Comparison of ENCODE assay signal across 20 cellular contexts in the genomic region with DNA sequence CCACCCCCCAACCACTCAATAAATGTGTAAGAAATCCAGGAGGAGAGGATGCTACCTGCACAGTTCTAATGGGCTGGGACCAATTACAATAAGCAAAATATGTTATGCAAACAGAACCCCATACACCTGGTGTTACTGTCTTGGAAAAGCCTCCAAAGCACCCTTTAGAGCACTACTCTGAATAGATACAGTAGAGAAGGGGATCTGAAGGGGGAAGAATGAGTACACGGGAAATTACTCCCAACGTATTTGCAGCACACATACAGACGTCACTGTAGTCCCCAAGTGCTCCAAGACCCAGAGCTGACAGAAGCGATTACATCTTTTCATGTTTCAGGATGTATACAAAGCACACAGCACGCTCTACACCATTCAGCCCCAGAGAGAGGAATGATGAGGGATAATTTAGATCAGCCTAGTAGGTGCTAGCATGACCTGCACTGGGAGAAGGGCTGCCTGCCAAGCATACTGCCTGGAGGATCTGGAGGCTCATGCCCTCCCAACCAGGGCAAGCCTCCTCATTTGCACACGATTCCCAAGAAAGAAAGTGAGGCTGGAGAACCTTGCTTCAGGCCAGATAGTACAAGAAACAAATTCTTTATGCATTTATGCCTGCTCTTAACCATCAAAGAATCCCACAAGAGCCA.
"Had no signal": no experiment of that assay in that cellular context is flagged by ENCODE, and none has a peak within 500 bp of the region (broad histone marks: within the 10 kb centered on the region; RNA-seq: fewer than 3 reads in every experiment).

No MANE protein-coding gene starts in this region.

- H3K27ac Mint-ChIP-seq: activated B cell treated with CpG ODN at 0.5 μM for 24 hours; activated CD8-positive, alpha-beta memory T cell treated with anti-CD3 and anti-CD28 coated beads, Interleukin-2, amount 10 ng/mL, durations not matched to agents 7 days and 5 days; activated CD8-positive, alpha-beta T cell treated with anti-CD3 and anti-CD28 coated beads, Interleukin-2, amount 10 ng/mL, durations not matched to agents 7 days and 5 days; activated T-helper 1 cell treated with anti-CD3 and anti-CD28 coated beads, Interleukin-12 subunit alpha, Interleukin-12 subunit beta, Interleukin-2, Interleukin-4 antibody, amounts not matched to agents 30 ng/mL and 10 ng/mL and 1 ng/mL, durations not matched to agents 14 hours and 24 hours and 36 hours; dendritic cell treated with granulocyte-macrophage colony-stimulating factor and Interleukin-4, amounts not matched to agents 40 ng/mL and 50 ng/mL, for 4 days; endodermal cell; stimulated activated memory B cell treated with anti-CD40 and anti-IgM and Interleukin-4, amounts not matched to agents 10 μg/mL and 1 μg/mL and 100 μg/mL, for 72 hours; stimulated activated naive CD8-positive, alpha-beta T cell treated with anti-CD3 and anti-CD28 coated beads, Interleukin-15, amount 100 ng/mL, for 72 hours; T-helper 2 cell treated with Interferon-gamma antibody and Interleukin-4, amounts not matched to agents 5 μg/mL and 100 μg/mL, for 36 hours; type B pancreatic cell had no signal

- H3K4me2 ChIP-seq: smooth muscle cell had no signal

- H3K4me3 Mint-ChIP-seq: activated B cell treated with CpG ODN at 0.5 μM for 24 hours; activated CD8-positive, alpha-beta memory T cell treated with anti-CD3 and anti-CD28 coated beads, Interleukin-2, amount 10 ng/mL, durations not matched to agents 7 days and 5 days; activated CD8-positive, alpha-beta T cell treated with anti-CD3 and anti-CD28 coated beads, Interleukin-2, amount 10 ng/mL, durations not matched to agents 7 days and 5 days; activated naive CD4-positive, alpha-beta T cell treated with anti-CD3 and anti-CD28 coated beads, Interleukin-2, amount 10 ng/mL, durations not matched to agents 7 days and 5 days; activated T-helper 1 cell treated with anti-CD3 and anti-CD28 coated beads, Interleukin-12 subunit alpha, Interleukin-12 subunit beta, Interleukin-2, Interleukin-4 antibody, amounts not matched to agents 30 ng/mL and 10 ng/mL and 1 ng/mL, durations not matched to agents 14 hours and 24 hours and 36 hours; dendritic cell treated with granulocyte-macrophage colony-stimulating factor and Interleukin-4, amounts not matched to agents 40 ng/mL and 50 ng/mL, for 4 days; endodermal cell; naive thymus-derived CD8-positive, alpha-beta T cell; neural crest cell; stimulated activated memory B cell treated with anti-CD40 and anti-IgM and Interleukin-4, amounts not matched to agents 10 μg/mL and 1 μg/mL and 100 μg/mL, for 72 hours; stimulated activated naive CD8-positive, alpha-beta T cell treated with anti-CD3 and anti-CD28 coated beads, Interleukin-15, amount 100 ng/mL, for 72 hours; T-helper 2 cell treated with Interferon-gamma antibody and Interleukin-4, amounts not matched to agents 5 μg/mL and 100 μg/mL, for 36 hours; type B pancreatic cell had no signal

- H3K27me3 ChIP-seq: brain microvascular endothelial cell, pancreas, uterus had no signal

- DNase-seq: hippocampal formation had no signal

- H3K36me3 Mint-ChIP-seq: type B pancreatic cell had no signal

- H3K9me3 ChIP-seq: pancreas, prostate gland, uterus had no signal

- H3K4me3 ChIP-seq: lower lobe of right lung, pancreas, prostate gland, smooth muscle cell, uterus had no signal

- H3K36me3 ChIP-seq: brain microvascular endothelial cell, lower lobe of right lung, pancreas, prostate gland, uterus had no signal

- H3K9me3 Mint-ChIP-seq: activated B cell treated with CpG ODN at 0.5 μM for 24 hours; activated naive CD4-positive, alpha-beta T cell treated with anti-CD3 and anti-CD28 coated beads, Interleukin-2, amount 10 ng/mL, durations not matched to agents 7 days and 5 days; activated T-helper 1 cell treated with anti-CD3 and anti-CD28 coated beads, Interleukin-12 subunit alpha, Interleukin-12 subunit beta, Interleukin-2, Interleukin-4 antibody, amounts not matched to agents 30 ng/mL and 10 ng/mL and 1 ng/mL, durations not matched to agents 14 hours and 24 hours and 36 hours; dendritic cell treated with granulocyte-macrophage colony-stimulating factor and Interleukin-4, amounts not matched to agents 40 ng/mL and 50 ng/mL, for 4 days; naive thymus-derived CD8-positive, alpha-beta T cell; neural crest cell; stimulated activated memory B cell treated with anti-CD40 and anti-IgM and Interleukin-4, amounts not matched to agents 10 μg/mL and 1 μg/mL and 100 μg/mL, for 72 hours; stimulated activated naive CD8-positive, alpha-beta T cell treated with anti-CD3 and anti-CD28 coated beads, Interleukin-15, amount 100 ng/mL, for 72 hours; T-helper 2 cell treated with Interferon-gamma antibody and Interleukin-4, amounts not matched to agents 5 μg/mL and 100 μg/mL, for 36 hours; type B pancreatic cell had no signal

- H3K27ac ChIP-seq: brain microvascular endothelial cell, lower lobe of right lung, pancreas, prostate gland, uterus had no signal

- H3K4me1 ChIP-seq: pancreas, prostate gland, uterus had no signal

- H3K27me3 Mint-ChIP-seq: activated B cell treated with CpG ODN at 0.5 μM for 24 hours; activated CD8-positive, alpha-beta memory T cell treated with anti-CD3 and anti-CD28 coated beads, Interleukin-2, amount 10 ng/mL, durations not matched to agents 7 days and 5 days; activated naive CD4-positive, alpha-beta T cell treated with anti-CD3 and anti-CD28 coated beads, Interleukin-2, amount 10 ng/mL, durations not matched to agents 7 days and 5 days; dendritic cell treated with granulocyte-macrophage colony-stimulating factor and Interleukin-4, amounts not matched to agents 40 ng/mL and 50 ng/mL, for 4 days; naive thymus-derived CD8-positive, alpha-beta T cell; stimulated activated memory B cell treated with anti-CD40 and anti-IgM and Interleukin-4, amounts not matched to agents 10 μg/mL and 1 μg/mL and 100 μg/mL, for 72 hours; stimulated activated naive CD8-positive, alpha-beta T cell treated with anti-CD3 and anti-CD28 coated beads, Interleukin-15, amount 100 ng/mL, for 72 hours; type B pancreatic cell had no signal
